Comparison of ENCODE assay signal across 19 cellular contexts in genomic region chr6:170464524-170464979, GRCh38.
DNase-seq lines count a peak whose midpoint lies in the region; ATAC-seq, FAIRE-seq and TF ChIP-seq lines count a peak whose summit lies in the region.
"Had no signal": no experiment of that assay in that cellular context is flagged by ENCODE, and none has a peak within 500 bp of the region (broad histone marks: within the 10 kb centered on the region; RNA-seq: fewer than 3 reads in every experiment).

No MANE protein-coding gene starts in this region.

- no peak overlapping the region for H3K23ac ChIP-seq in H1 (ENCODE audit: insufficient read length)

- no peak overlapping the region for H2BK5ac ChIP-seq in H1 (ENCODE audit: low read depth, low read length)

- H2BK12ac ChIP-seq in H1 (ENCODE audit: low read depth, low read length): no peak overlapping the region

- no peak for FAIRE-seq in H1 (lab: Jason Lieb, UNC)
- FAIRE-seq: A204.1, astrocyte had no signal

- H3K4me2 ChIP-seq in H1 (ENCODE audit: insufficient read depth in 1 of 2, low read depth in 2 of 2, low read length in 2 of 2): no peak overlapping the region
- H3K4me2 ChIP-seq: neural progenitor cell had no signal

- H4K5ac ChIP-seq in H1 (ENCODE audit: insufficient read length, low read depth, low read length): no peak overlapping the region

- no peak for TF ChIP-seq EP300 in H1 (IDR thresholded peaks at IDR 0.05; ENCODE audit: borderline replicate concordance in 1 of 2, low read depth in 2 of 2, low read length in 2 of 2)

- CTCF ChIA-PET in activated CD8-positive, alpha-beta T cell treated with anti-CD3 and anti-CD28 coated beads for 36 hours (lab: Charles Lee): no interaction called here
- CTCF ChIA-PET in activated CD8-positive, alpha-beta T cell treated with anti-CD3 and anti-CD28 coated beads, Interleukin-2, amount 10 ng/mL, durations not matched to agents 7 days and 5 days (lab: Charles Lee): no interaction called here
- CTCF ChIA-PET in H1 (lab: Charles Lee; ENCODE audit: partially characterized antibody): interaction anchor here (1.2 to 1.5 kb wide), 3 partner anchors 15 to 25 kb away, joined by 4 to 5 read pairs (median 4); no protein-coding TSS in a partner anchor

- DNase-seq in activated CD8-positive, alpha-beta T cell treated with anti-CD3 and anti-CD28 coated beads for 36 hours: peak; percentile 71
- DNase-seq in activated CD8-positive, alpha-beta T cell treated with anti-CD3 and anti-CD28 coated beads, Interleukin-2, amount 10 ng/mL, durations not matched to agents 7 days and 5 days: no peak
- peak; percentile 44 for DNase-seq in H7
- no peak for DNase-seq in H1 (ENCODE audit: low read depth in 1 of 2, low spot score in 2 of 2)
- DNase-seq in stimulated activated effector memory CD8-positive, alpha-beta T cell treated with anti-CD3 and anti-CD28 coated beads, Interleukin-12 subunit alpha, Interleukin-12 subunit beta, amount 100 ng/mL, for 72 hours (ENCODE audit: low spot score in 2 of 2): no peak
- DNase-seq in D341Med (ENCODE audit: low spot score): no peak
- no peak for DNase-seq in DMS153 (lab: John Stamatoyannopoulos, UW)
- DNase-seq: activated CD4-positive, alpha-beta T cell treated with anti-CD3 and anti-CD28 coated beads, Interleukin-2, amount 10 ng/mL, durations not matched to agents 7 days and 5 days; C1 segment of cervical spinal cord; cortex of kidney; mammary epithelial cell; NCI-H2081 treated with DMSO at 0.1 percent for 48 hours; Peyer's patch; trophoblast cell had no signal

- H3K23me2 ChIP-seq in H1 (ENCODE audit: low read depth, low read length): no peaks in the 10 kb centered on the region

- peaks cover 17 to 18% of the 10 kb centered on the region in 2 experiments for H3K9me3 ChIP-seq in H1 (ENCODE audit: insufficient read depth in 2 of 2, low read depth in 1 of 2, low read length in 1 of 2)
- H3K9me3 ChIP-seq: gastroesophageal sphincter, Peyer's patch had no signal

- peak; percentile 68 for ATAC-seq in activated CD8-positive, alpha-beta T cell treated with anti-CD3 and anti-CD28 coated beads for 36 hours
- ATAC-seq in activated CD8-positive, alpha-beta T cell treated with anti-CD3 and anti-CD28 coated beads, Interleukin-2, amount 10 ng/mL, durations not matched to agents 7 days and 5 days: no peak
- ATAC-seq in stimulated activated effector memory CD8-positive, alpha-beta T cell treated with anti-CD3 and anti-CD28 coated beads, Interleukin-12 subunit alpha, Interleukin-12 subunit beta, amount 100 ng/mL, for 72 hours: peak; percentile 74
- no peak for ATAC-seq in HG02623 (IDR thresholded peaks at IDR 0.05; ENCODE audit: unreplicated experiment)
- ATAC-seq: gastroesophageal sphincter had no signal

- H4K20me1 ChIP-seq in H1 (replicated peaks in 1 of 2; ENCODE audit: control insufficient read depth in 1 of 2, insufficient read depth in 2 of 2, low read length in 2 of 2): no peaks in the 10 kb centered on the region

- H3K4me1 ChIP-seq in H1 (replicated peaks in 1 of 4; ENCODE audit: control insufficient read depth in 3 of 4, insufficient read depth in 4 of 4, low read length in 3 of 4): no peaks in the 10 kb centered on the region
- H3K4me1 ChIP-seq: Peyer's patch had no signal

- H2AFZ ChIP-seq in H1 (ENCODE audit: low read length): 0 out of 2 replicates have a peak overlapping the region, but pooled peaks have one; percentile 30
- H2AFZ ChIP-seq: neural progenitor cell had no signal

- H4K91ac ChIP-seq in H1 (replicated peaks; ENCODE audit: insufficient read length, low read length): no peak overlapping the region

- H3K4me3 ChIP-seq in H7 (ENCODE audit: insufficient read depth, low read depth, low read length) (no peak overlapping the region), H1 (ENCODE audit: extremely low read depth in 1 of 4, insufficient read depth in 2 of 4, low read depth in 3 of 4, low read length in 4 of 4) (no peak overlapping the region)
- H3K4me3 ChIP-seq: gastroesophageal sphincter, neural progenitor cell, Peyer's patch had no signal

- peak overlapping the region; percentile 46; the same call in 1 of the 2 replicates for H4K8ac ChIP-seq in H1 (ENCODE audit: extremely low read depth, insufficient read depth, low read length)

- H3K27ac ChIP-seq in H1 (ENCODE audit: low read depth, low read length): no peak overlapping the region
- H3K27ac ChIP-seq: gastroesophageal sphincter, neural progenitor cell, Peyer's patch had no signal

- H3K9ac ChIP-seq in H1 (replicated peaks in 1 of 4; ENCODE audit: extremely low read depth in 1 of 4, low read depth in 3 of 4, low read length in 3 of 4): no peak overlapping the region
- H3K9ac ChIP-seq: neural progenitor cell had no signal

- no peak overlapping the region for H3K14ac ChIP-seq in H1 (ENCODE audit: insufficient read length)

- H3K9me3 Mint-ChIP-seq in activated CD8-positive, alpha-beta T cell treated with anti-CD3 and anti-CD28 coated beads for 36 hours: peaks cover 4% of the 10 kb centered on the region
- H3K9me3 Mint-ChIP-seq in activated CD8-positive, alpha-beta T cell treated with anti-CD3 and anti-CD28 coated beads, Interleukin-2, amount 10 ng/mL, durations not matched to agents 7 days and 5 days (ENCODE audit: insufficient read depth): no peaks in the 10 kb centered on the region
- no peaks in the 10 kb centered on the region for H3K9me3 Mint-ChIP-seq in stimulated activated effector memory CD8-positive, alpha-beta T cell treated with anti-CD3 and anti-CD28 coated beads, Interleukin-12 subunit alpha, Interleukin-12 subunit beta, amount 100 ng/mL, for 72 hours

- POLR2A ChIA-PET in activated CD8-positive, alpha-beta T cell treated with anti-CD3 and anti-CD28 coated beads for 36 hours (lab: Charles Lee): interaction anchor here (0.6 kb wide), 1 partner anchor 9 kb away, joined by 3 read pairs; no protein-coding TSS in a partner anchor
- POLR2A ChIA-PET in activated CD8-positive, alpha-beta T cell treated with anti-CD3 and anti-CD28 coated beads, Interleukin-2, amount 10 ng/mL, durations not matched to agents 7 days and 5 days (lab: Charles Lee): no interaction called here
- POLR2A ChIA-PET in H1 (lab: Charles Lee; ENCODE audit: partially characterized antibody): no interaction called here

- no peak overlapping the region for H2AK5ac ChIP-seq in H1 (ENCODE audit: low read depth, low read length)

- no peak overlapping the region for H3K18ac ChIP-seq in H1 (ENCODE audit: extremely low read depth, low read length)

- WGBS in H1 (ENCODE audit: extremely low coverage in 1 of 2, insufficient coverage in 1 of 2, insufficient read length in 1 of 2, insufficient replicate concordance in 2 of 2, low coverage in 1 of 2, low lambda C conversion rate in 2 of 2, missing lambda C conversion rate in 1 of 2), 2 experiments: 85% methylated on average over 7 of the region's 7 CpGs; no CpG with 5 or more reads in 1 of the 2 experiments

- no peak overlapping the region for H3K4ac ChIP-seq in H1 (replicated peaks; ENCODE audit: insufficient read length, low read depth, low read length)

- no peak overlapping the region for H2BK20ac ChIP-seq in H1 (ENCODE audit: low read length)

- H3K4me3 Mint-ChIP-seq in activated CD8-positive, alpha-beta T cell treated with anti-CD3 and anti-CD28 coated beads for 36 hours: no peak overlapping the region
- H3K4me3 Mint-ChIP-seq in activated CD8-positive, alpha-beta T cell treated with anti-CD3 and anti-CD28 coated beads, Interleukin-2, amount 10 ng/mL, durations not matched to agents 7 days and 5 days: no peak overlapping the region
- H3K4me3 Mint-ChIP-seq in stimulated activated effector memory CD8-positive, alpha-beta T cell treated with anti-CD3 and anti-CD28 coated beads, Interleukin-12 subunit alpha, Interleukin-12 subunit beta, amount 100 ng/mL, for 72 hours: no peak overlapping the region
- H3K4me3 Mint-ChIP-seq: activated CD4-positive, alpha-beta T cell treated with anti-CD3 and anti-CD28 coated beads, Interleukin-2, amount 10 ng/mL, durations not matched to agents 7 days and 5 days had no signal

- peaks cover 1% of the 10 kb centered on the region for H3K27me3 Mint-ChIP-seq in activated CD8-positive, alpha-beta T cell treated with anti-CD3 and anti-CD28 coated beads for 36 hours
- H3K27me3 Mint-ChIP-seq in activated CD8-positive, alpha-beta T cell treated with anti-CD3 and anti-CD28 coated beads, Interleukin-2, amount 10 ng/mL, durations not matched to agents 7 days and 5 days (ENCODE audit: low read depth): no peaks in the 10 kb centered on the region

- H3K56ac ChIP-seq in H1 (replicated peaks; ENCODE audit: insufficient read length, low read depth, low read length): no peak overlapping the region

- peaks cover 29% of the 10 kb centered on the region for H3K4me1 Mint-ChIP-seq in activated CD8-positive, alpha-beta T cell treated with anti-CD3 and anti-CD28 coated beads for 36 hours (ENCODE audit: low read depth)
- H3K4me1 Mint-ChIP-seq in activated CD8-positive, alpha-beta T cell treated with anti-CD3 and anti-CD28 coated beads, Interleukin-2, amount 10 ng/mL, durations not matched to agents 7 days and 5 days (ENCODE audit: low read depth): peaks cover 45% of the 10 kb centered on the region
- peaks cover 34% of the 10 kb centered on the region for H3K4me1 Mint-ChIP-seq in stimulated activated effector memory CD8-positive, alpha-beta T cell treated with anti-CD3 and anti-CD28 coated beads, Interleukin-12 subunit alpha, Interleukin-12 subunit beta, amount 100 ng/mL, for 72 hours

- TF ChIP-seq POLR2A in H1 (IDR thresholded peaks at IDR 0.05; ENCODE audit: control extremely low read depth in 1 of 2, low read depth in 2 of 2, low read length in 2 of 2): no peak

- no peaks in the 10 kb centered on the region for H3K79me2 ChIP-seq in H1 (ENCODE audit: control insufficient read depth in 1 of 2, insufficient read depth in 2 of 2, low read length in 2 of 2)

- no peaks in the 10 kb centered on the region for H3K36me3 Mint-ChIP-seq in activated CD8-positive, alpha-beta T cell treated with anti-CD3 and anti-CD28 coated beads for 36 hours (ENCODE audit: low read depth)
- H3K36me3 Mint-ChIP-seq in activated CD8-positive, alpha-beta T cell treated with anti-CD3 and anti-CD28 coated beads, Interleukin-2, amount 10 ng/mL, durations not matched to agents 7 days and 5 days (ENCODE audit: low read depth): no peaks in the 10 kb centered on the region
- peaks cover 5% of the 10 kb centered on the region for H3K36me3 Mint-ChIP-seq in stimulated activated effector memory CD8-positive, alpha-beta T cell treated with anti-CD3 and anti-CD28 coated beads, Interleukin-12 subunit alpha, Interleukin-12 subunit beta, amount 100 ng/mL, for 72 hours

- H2BK120ac ChIP-seq in H1 (replicated peaks; ENCODE audit: low read depth, low read length): no peak overlapping the region

- intact Hi-C loops in activated CD8-positive, alpha-beta T cell treated with anti-CD3 and anti-CD28 coated beads for 36 hours (cut with micrococcal nuclease): no loop called here

- TF ChIP-seq RAD21 in H1 (IDR thresholded peaks at IDR 0.05 in 1 of 2, conservative IDR thresholded peaks at IDR 0.05 in 1 of 2; ENCODE audit: low read depth in 2 of 2, low read length in 2 of 2): no peak

- H3K79me1 ChIP-seq in H1 (ENCODE audit: low read depth, low read length): no peaks in the 10 kb centered on the region

- no peak for TF ChIP-seq CTCF in activated CD8-positive, alpha-beta T cell treated with anti-CD3 and anti-CD28 coated beads for 36 hours (IDR thresholded peaks at IDR 0.05)
- no peak for TF ChIP-seq CTCF in H1 (IDR thresholded peaks at IDR 0.05; ENCODE audit: control extremely low read depth in 1 of 3, insufficient read depth in 1 of 3, low read depth in 1 of 3, low read length in 3 of 3)

- H3K27me3 ChIP-seq in H7 (ENCODE audit: control insufficient read depth, insufficient read depth, low read length) (no peaks in the 10 kb centered on the region), H1 (replicated peaks in 1 of 4; ENCODE audit: control insufficient read depth in 3 of 4, extremely low read depth in 1 of 4, insufficient read depth in 3 of 4, low read length in 3 of 4) (no peaks in the 10 kb centered on the region)
- H3K27me3 ChIP-seq: neural progenitor cell, Peyer's patch had no signal

- H2BK15ac ChIP-seq in H1 (ENCODE audit: low read length): no peak overlapping the region

- H3K27ac Mint-ChIP-seq in activated CD8-positive, alpha-beta T cell treated with anti-CD3 and anti-CD28 coated beads for 36 hours: peak overlapping the region; percentile 42
- no peak overlapping the region for H3K27ac Mint-ChIP-seq in activated CD8-positive, alpha-beta T cell treated with anti-CD3 and anti-CD28 coated beads, Interleukin-2, amount 10 ng/mL, durations not matched to agents 7 days and 5 days
- H3K27ac Mint-ChIP-seq in stimulated activated effector memory CD8-positive, alpha-beta T cell treated with anti-CD3 and anti-CD28 coated beads, Interleukin-12 subunit alpha, Interleukin-12 subunit beta, amount 100 ng/mL, for 72 hours: no peak overlapping the region
- H3K27ac Mint-ChIP-seq: activated CD4-positive, alpha-beta T cell treated with anti-CD3 and anti-CD28 coated beads, Interleukin-2, amount 10 ng/mL, durations not matched to agents 7 days and 5 days had no signal

- no peaks in the 10 kb centered on the region for H3K36me3 ChIP-seq in H7 (replicated peaks; ENCODE audit: control insufficient read depth, insufficient read depth, low read length)
- no peaks in the 10 kb centered on the region for H3K36me3 ChIP-seq in H1 (ENCODE audit: control insufficient read depth in 2 of 4, insufficient read depth in 4 of 4, low read length in 3 of 4)
- H3K36me3 ChIP-seq: gastroesophageal sphincter, neural progenitor cell, Peyer's patch had no signal

Comparison
In these comparisons a context has a peak if more than half of its experiments do, and no peak if none do; other contexts are left out.
1. ATAC-seq: peak in activated CD8-positive, alpha-beta T cell treated with anti-CD3 and anti-CD28 coated beads for 36 hours (single experiment) and stimulated activated effector memory CD8-positive, alpha-beta T cell treated with anti-CD3 and anti-CD28 coated beads, Interleukin-12 subunit alpha, Interleukin-12 subunit beta, amount 100 ng/mL, for 72 hours (single experiment); none in activated CD8-positive, alpha-beta T cell treated with anti-CD3 and anti-CD28 coated beads, Interleukin-2, amount 10 ng/mL, durations not matched to agents 7 days and 5 days (single experiment) and HG02623 (single experiment).
2. DNase-seq: peak in activated CD8-positive, alpha-beta T cell treated with anti-CD3 and anti-CD28 coated beads for 36 hours (single experiment) and H7 (single experiment); none in activated CD8-positive, alpha-beta T cell treated with anti-CD3 and anti-CD28 coated beads, Interleukin-2, amount 10 ng/mL, durations not matched to agents 7 days and 5 days (single experiment), H1 (0 of 2), stimulated activated effector memory CD8-positive, alpha-beta T cell treated with anti-CD3 and anti-CD28 coated beads, Interleukin-12 subunit alpha, Interleukin-12 subunit beta, amount 100 ng/mL, for 72 hours (0 of 2), D341Med (single experiment) and DMS153 (single experiment).